In the genomic region with DNA sequence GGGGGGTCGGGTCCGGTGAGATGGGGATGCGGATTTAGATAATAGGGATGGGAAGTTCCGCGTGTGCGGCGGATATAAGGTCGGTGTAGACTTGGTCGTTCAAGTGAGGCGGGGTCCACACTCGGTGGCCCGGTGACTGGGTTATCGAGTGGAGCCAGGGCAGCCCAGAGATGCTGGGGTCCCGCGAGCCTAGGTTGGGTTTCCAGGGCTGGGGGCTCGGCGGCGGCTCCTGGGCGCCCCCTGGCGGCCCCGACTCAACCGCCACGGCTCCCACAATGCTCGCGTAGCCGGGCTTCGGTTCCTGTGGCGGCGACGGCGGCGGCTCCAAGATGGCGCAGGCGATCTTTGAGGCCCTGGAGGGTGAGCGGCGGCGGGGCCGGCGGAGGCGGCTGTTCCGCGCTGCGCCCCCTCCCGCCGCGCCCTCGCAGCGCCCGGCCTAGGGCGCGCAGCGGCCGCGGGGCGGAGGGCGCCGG, we compare ENCODE assay signal across 1 cellular context.
TF ChIP-seq lines count a peak whose summit lies in the region.

TSS of gene ZNF341 (plus strand) at position 304 of the 473 bp plus-strand sequence. CDS start at position 330, 26 bp downstream.

TF ChIP-seq in HEK293, 187 proteins besides CTCF, POLR2A, EP300 and RAD21 (continued from another document and continues in another):
- TF ChIP-seq ZNF501 (tag by site-specific recombination; IDR thresholded peaks at IDR 0.05) = no peak
- TF ChIP-seq HOXA7 (CRISPR knock-in tag; IDR thresholded peaks at IDR 0.05; ENCODE audit: borderline replicate concordance) = no peak
- no peak for TF ChIP-seq ZNF19 (tag by site-specific recombination; IDR thresholded peaks at IDR 0.05; ENCODE audit: low read depth)
- TF ChIP-seq ZNF654 (tag by site-specific recombination; IDR thresholded peaks at IDR 0.05; ENCODE audit: low read depth) = peak; percentile 52
- TF ChIP-seq ZFP41 (tag by site-specific recombination; IDR thresholded peaks at IDR 0.05; ENCODE audit: borderline replicate concordance) = no peak
- peak; percentile 32; the same call in 1 of the 2 replicates for TF ChIP-seq ZNF692 (tag by site-specific recombination; IDR thresholded peaks at IDR 0.05)
- no peak for TF ChIP-seq HOXC10 (CRISPR knock-in tag; IDR thresholded peaks at IDR 0.05)
- TF ChIP-seq ZSCAN16 (tag by site-specific recombination; IDR thresholded peaks at IDR 0.05) = no peak
- no peak for TF ChIP-seq ZNF391 (tag by site-specific recombination; IDR thresholded peaks at IDR 0.05; ENCODE audit: borderline replicate concordance, low read depth)
- TF ChIP-seq SCRT2 (tag by site-specific recombination; IDR thresholded peaks at IDR 0.05) = no peak
- no peak for TF ChIP-seq GFI1B (tag by site-specific recombination; IDR thresholded peaks at IDR 0.05)
- TF ChIP-seq ZBTB44 (tag by site-specific recombination; IDR thresholded peaks at IDR 0.05) = no peak
- no peak for TF ChIP-seq RBAK (tag by site-specific recombination; IDR thresholded peaks at IDR 0.05)
- peak; percentile 71 for TF ChIP-seq ZBTB7A (tag by site-specific recombination; IDR thresholded peaks at IDR 0.05; ENCODE audit: low read depth)
- no peak for TF ChIP-seq ZNF202 (tag by site-specific recombination; IDR thresholded peaks at IDR 0.05; ENCODE audit: borderline replicate concordance)
- TF ChIP-seq ZNF777 (tag by site-specific recombination; IDR thresholded peaks at IDR 0.05; ENCODE audit: borderline replicate concordance) = no peak
- peak; percentile 76; the same call in 1 of the 2 replicates for TF ChIP-seq ZNF2 (tag by site-specific recombination; IDR thresholded peaks at IDR 0.05)
- no peak for TF ChIP-seq ZNF626 (tag by site-specific recombination; IDR thresholded peaks at IDR 0.05)
- peak; percentile 38; the same call in 1 of the 2 replicates for TF ChIP-seq ZXDB (tag by site-specific recombination; IDR thresholded peaks at IDR 0.05)
- no peak for TF ChIP-seq ZNF624 (tag by site-specific recombination; IDR thresholded peaks at IDR 0.05)
- TF ChIP-seq, protein P1, sequence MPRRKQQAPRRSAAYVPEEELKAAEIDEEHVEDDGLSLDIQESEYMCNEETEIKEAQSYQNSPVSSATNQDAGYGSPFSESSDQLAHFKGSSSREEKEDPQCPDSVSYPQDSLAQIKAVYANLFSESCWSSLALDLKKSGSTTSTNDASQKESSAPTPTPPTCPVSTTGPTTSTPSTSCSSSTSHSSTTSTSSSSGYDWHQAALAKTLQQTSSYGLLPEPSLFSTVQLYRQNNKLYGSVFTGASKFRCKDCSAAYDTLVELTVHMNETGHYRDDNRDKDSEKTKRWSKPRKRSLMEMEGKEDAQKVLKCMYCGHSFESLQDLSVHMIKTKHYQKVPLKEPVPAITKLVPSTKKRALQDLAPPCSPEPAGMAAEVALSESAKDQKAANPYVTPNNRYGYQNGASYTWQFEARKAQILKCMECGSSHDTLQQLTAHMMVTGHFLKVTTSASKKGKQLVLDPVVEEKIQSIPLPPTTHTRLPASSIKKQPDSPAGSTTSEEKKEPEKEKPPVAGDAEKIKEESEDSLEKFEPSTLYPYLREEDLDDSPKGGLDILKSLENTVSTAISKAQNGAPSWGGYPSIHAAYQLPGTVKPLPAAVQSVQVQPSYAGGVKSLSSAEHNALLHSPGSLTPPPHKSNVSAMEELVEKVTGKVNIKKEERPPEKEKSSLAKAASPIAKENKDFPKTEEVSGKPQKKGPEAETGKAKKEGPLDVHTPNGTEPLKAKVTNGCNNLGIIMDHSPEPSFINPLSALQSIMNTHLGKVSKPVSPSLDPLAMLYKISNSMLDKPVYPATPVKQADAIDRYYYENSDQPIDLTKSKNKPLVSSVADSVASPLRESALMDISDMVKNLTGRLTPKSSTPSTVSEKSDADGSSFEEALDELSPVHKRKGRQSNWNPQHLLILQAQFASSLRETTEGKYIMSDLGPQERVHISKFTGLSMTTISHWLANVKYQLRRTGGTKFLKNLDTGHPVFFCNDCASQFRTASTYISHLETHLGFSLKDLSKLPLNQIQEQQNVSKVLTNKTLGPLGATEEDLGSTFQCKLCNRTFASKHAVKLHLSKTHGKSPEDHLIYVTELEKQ (tag by site-specific recombination; IDR thresholded peaks at IDR 0.05; ENCODE audit: borderline replicate concordance) = no peak
- no peak for TF ChIP-seq ZNF561 (tag by site-specific recombination; IDR thresholded peaks at IDR 0.05; ENCODE audit: borderline replicate concordance)
- TF ChIP-seq ZSCAN23 (tag by site-specific recombination; IDR thresholded peaks at IDR 0.05) = no peak
- no peak for TF ChIP-seq ZNF146 (tag by site-specific recombination; IDR thresholded peaks at IDR 0.05)
- no peak for TF ChIP-seq ZNF558 (tag by site-specific recombination; IDR thresholded peaks at IDR 0.05)
- TF ChIP-seq ZBTB8A (tag by site-specific recombination; IDR thresholded peaks at IDR 0.05) = peak; percentile 86
- no peak for TF ChIP-seq ZNF792 (tag by site-specific recombination; IDR thresholded peaks at IDR 0.05)
- no peak for TF ChIP-seq PBX3 (CRISPR knock-in tag; IDR thresholded peaks at IDR 0.05)
- no peak for TF ChIP-seq ZNF366 (tag by site-specific recombination; conservative IDR thresholded peaks at IDR 0.05)
- no peak for TF ChIP-seq TRIM28 (IDR thresholded peaks at IDR 0.05; ENCODE audit: borderline replicate concordance, low read length)
- no peak for TF ChIP-seq ZNF133 (tag by site-specific recombination; IDR thresholded peaks at IDR 0.05)
- no peak for TF ChIP-seq ZNF302 (tag by site-specific recombination; IDR thresholded peaks at IDR 0.05; ENCODE audit: low read depth)
- no peak for TF ChIP-seq HOXD13 (CRISPR knock-in tag; IDR thresholded peaks at IDR 0.05; ENCODE audit: borderline replicate concordance)
- no peak for TF ChIP-seq ZNF174 (tag by site-specific recombination; IDR thresholded peaks at IDR 0.05)
- TF ChIP-seq BCL11A (tag by site-specific recombination; IDR thresholded peaks at IDR 0.05; ENCODE audit: low read depth) = no peak
- no peak for TF ChIP-seq ZNF23 (tag by site-specific recombination; IDR thresholded peaks at IDR 0.05; ENCODE audit: borderline replicate concordance)
- no peak for TF ChIP-seq ZNF768 (tag by site-specific recombination; IDR thresholded peaks at IDR 0.05)
- no peak for TF ChIP-seq ZNF701 (tag by site-specific recombination; IDR thresholded peaks at IDR 0.05)
- no peak for TF ChIP-seq ZNF26 (tag by site-specific recombination; IDR thresholded peaks at IDR 0.05)
- no peak for TF ChIP-seq ZNF560 (tag by site-specific recombination; IDR thresholded peaks at IDR 0.05; ENCODE audit: borderline replicate concordance)
- no peak for TF ChIP-seq ZNF529 (tag by site-specific recombination; IDR thresholded peaks at IDR 0.05; ENCODE audit: insufficient replicate concordance)
- peak; percentile 63 for TF ChIP-seq YY2 (tag by site-specific recombination; IDR thresholded peaks at IDR 0.05)
- TF ChIP-seq, protein P2, sequence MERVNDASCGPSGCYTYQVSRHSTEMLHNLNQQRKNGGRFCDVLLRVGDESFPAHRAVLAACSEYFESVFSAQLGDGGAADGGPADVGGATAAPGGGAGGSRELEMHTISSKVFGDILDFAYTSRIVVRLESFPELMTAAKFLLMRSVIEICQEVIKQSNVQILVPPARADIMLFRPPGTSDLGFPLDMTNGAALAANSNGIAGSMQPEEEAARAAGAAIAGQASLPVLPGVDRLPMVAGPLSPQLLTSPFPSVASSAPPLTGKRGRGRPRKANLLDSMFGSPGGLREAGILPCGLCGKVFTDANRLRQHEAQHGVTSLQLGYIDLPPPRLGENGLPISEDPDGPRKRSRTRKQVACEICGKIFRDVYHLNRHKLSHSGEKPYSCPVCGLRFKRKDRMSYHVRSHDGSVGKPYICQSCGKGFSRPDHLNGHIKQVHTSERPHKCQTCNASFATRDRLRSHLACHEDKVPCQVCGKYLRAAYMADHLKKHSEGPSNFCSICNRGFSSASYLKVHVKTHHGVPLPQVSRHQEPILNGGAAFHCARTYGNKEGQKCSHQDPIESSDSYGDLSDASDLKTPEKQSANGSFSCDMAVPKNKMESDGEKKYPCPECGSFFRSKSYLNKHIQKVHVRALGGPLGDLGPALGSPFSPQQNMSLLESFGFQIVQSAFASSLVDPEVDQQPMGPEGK (tag by site-specific recombination; IDR thresholded peaks at IDR 0.05) = peak; percentile 66
- no peak for TF ChIP-seq ZNF169 (tag by site-specific recombination; IDR thresholded peaks at IDR 0.05)
- no peak for TF ChIP-seq ZNF785 (tag by site-specific recombination; IDR thresholded peaks at IDR 0.05)
- no peak for TF ChIP-seq ZNF658 (tag by site-specific recombination; IDR thresholded peaks at IDR 0.05)
- no peak for TF ChIP-seq ZNF433 (tag by site-specific recombination; IDR thresholded peaks at IDR 0.05; ENCODE audit: low read depth)
- TF ChIP-seq GLI4 (tag by site-specific recombination; IDR thresholded peaks at IDR 0.05) = no peak
- TF ChIP-seq REST (tag by site-specific recombination; IDR thresholded peaks at IDR 0.05) = no peak
- TF ChIP-seq ZFP37 (tag by site-specific recombination; IDR thresholded peaks at IDR 0.05) = peak; percentile 62; the same call in 1 of the 2 replicates
- TF ChIP-seq ZNF140 (tag by site-specific recombination; IDR thresholded peaks at IDR 0.05) = no peak
- TF ChIP-seq ZNF76 (tag by site-specific recombination; IDR thresholded peaks at IDR 0.05; ENCODE audit: borderline replicate concordance, low read depth) = peak; percentile 90
- TF ChIP-seq ZNF114 (tag by site-specific recombination; IDR thresholded peaks at IDR 0.05) = no peak
- TF ChIP-seq ZNF423 (tag by site-specific recombination; IDR thresholded peaks at IDR 0.05) = no peak
- TF ChIP-seq ZNF10 (tag by site-specific recombination; IDR thresholded peaks at IDR 0.05) = no peak
- TF ChIP-seq ZFP69B (tag by site-specific recombination; IDR thresholded peaks at IDR 0.05) = 0 out of 2 replicates have a peak, but pooled peaks have one; percentile 37
- TF ChIP-seq ZNF514 (tag by site-specific recombination; IDR thresholded peaks at IDR 0.05) = no peak
- no peak for TF ChIP-seq ZNF394 (tag by site-specific recombination; IDR thresholded peaks at IDR 0.05; ENCODE audit: borderline replicate concordance)
